8 cellular contexts compared by ENCODE assay signal in genomic region chr22:39348909-39349505, GRCh38. TPM values are rescaled to one million over a fixed set of nuclear protein-coding genes. Genes with fewer than 3 reads are reported as not detected.
DNase-seq lines count a peak whose midpoint lies in the region; ATAC-seq and TF ChIP-seq lines count a peak whose summit lies in the region.

No MANE protein-coding gene starts in this region.

- peaks cover 8% of the 10 kb centered on the region for H3K4me1 Mint-ChIP-seq in Calu3 (ENCODE audit: low read depth, unreplicated experiment)
- H3K4me1 Mint-ChIP-seq in stimulated activated memory B cell treated with anti-CD40 and anti-IgM and Interleukin-4, amounts not matched to agents 10 μg/mL and 1 μg/mL and 100 μg/mL, for 72 hours: peaks cover 34% of the 10 kb centered on the region

- TF ChIP-seq CTCF in Calu3 (IDR thresholded peaks at IDR 0.05; ENCODE audit: unreplicated experiment) (no peak), ascending aorta (IDR thresholded peaks at IDR 0.05) (no peak)

- no peaks in the 10 kb centered on the region for H3K9me3 Mint-ChIP-seq in Calu3 (ENCODE audit: low read depth, unreplicated experiment)
- no peaks in the 10 kb centered on the region for H3K9me3 Mint-ChIP-seq in stimulated activated memory B cell treated with anti-CD40 and anti-IgM and Interleukin-4, amounts not matched to agents 10 μg/mL and 1 μg/mL and 100 μg/mL, for 72 hours

- peaks cover 15% of the 10 kb centered on the region for H3K36me3 Mint-ChIP-seq in Calu3 (ENCODE audit: insufficient read depth, unreplicated experiment)
- no peaks in the 10 kb centered on the region for H3K36me3 Mint-ChIP-seq in stimulated activated memory B cell treated with anti-CD40 and anti-IgM and Interleukin-4, amounts not matched to agents 10 μg/mL and 1 μg/mL and 100 μg/mL, for 72 hours

- H3K4me3 Mint-ChIP-seq in Calu3 (ENCODE audit: low read depth, unreplicated experiment): peak overlapping the region; percentile 67
- peak overlapping the region; percentile 86 for H3K4me3 Mint-ChIP-seq in stimulated activated memory B cell treated with anti-CD40 and anti-IgM and Interleukin-4, amounts not matched to agents 10 μg/mL and 1 μg/mL and 100 μg/mL, for 72 hours

- CTCF ChIA-PET in Calu3 (lab: Charles Lee): interaction anchor here (0.7 to 1.0 kb wide), 2 partner anchors 29 to 44 kb away, joined by 3 read pairs; no protein-coding TSS in a partner anchor

- intact Hi-C loops in Calu3 (cut with micrococcal nuclease; ENCODE audit: unreplicated experiment) (no loop called here), ascending aorta (cut with DNase I) (no loop called here)

- H3K9me3 ChIP-seq in ascending aorta: no peaks in the 10 kb centered on the region
- no peaks in the 10 kb centered on the region for H3K9me3 ChIP-seq in iPS-20b (ENCODE audit: insufficient read depth, low read depth, low read length)

- H3K4me3 ChIP-seq in ascending aorta (peak overlapping the region; percentile 51 to 96), iPS-20b (ENCODE audit: low read length) (peak overlapping the region; percentile 80)

- H3K27me3 Mint-ChIP-seq in Calu3 (ENCODE audit: unreplicated experiment): no peaks in the 10 kb centered on the region
- H3K27me3 Mint-ChIP-seq in stimulated activated memory B cell treated with anti-CD40 and anti-IgM and Interleukin-4, amounts not matched to agents 10 μg/mL and 1 μg/mL and 100 μg/mL, for 72 hours: no peaks in the 10 kb centered on the region

- no peak for DNase-seq in Calu3
- DNase-seq in MV-4-11 (lab: John Stamatoyannopoulos, UW): peak; percentile 82
- no peak for DNase-seq in ascending aorta (ENCODE audit: low spot score in 2 of 2)
- no peak for DNase-seq in glomerular visceral epithelial cell (ENCODE audit: extremely low spot score)
- DNase-seq in DMS153 treated with DMSO at 0.1 percent for 48 hours (lab: John Stamatoyannopoulos, UW; ENCODE audit: unreplicated experiment): no peak

- no peaks in the 10 kb centered on the region for H3K36me3 ChIP-seq in ascending aorta
- no peaks in the 10 kb centered on the region for H3K36me3 ChIP-seq in iPS-20b (ENCODE audit: insufficient read depth, low read depth, low read length)

- no peaks in the 10 kb centered on the region for H3K27me3 ChIP-seq in ascending aorta
- H3K27me3 ChIP-seq in iPS-20b (ENCODE audit: insufficient read depth, low read length): peaks cover 24% of the 10 kb centered on the region

- no TSS peak for BruUV-seq in Calu3 (replicated peaks; lab: Mats Ljungman, UMichigan)

- peak overlapping the region; percentile 80; the same call in 1 of the 2 replicates for H3K9ac ChIP-seq in iPS-20b (ENCODE audit: low read depth, low read length)

- peak overlapping the region; percentile 36 for H3K27ac Mint-ChIP-seq in Calu3 (ENCODE audit: unreplicated experiment)
- H3K27ac Mint-ChIP-seq in stimulated activated memory B cell treated with anti-CD40 and anti-IgM and Interleukin-4, amounts not matched to agents 10 μg/mL and 1 μg/mL and 100 μg/mL, for 72 hours: peak overlapping the region; percentile 78

- peak; percentile 46 for ATAC-seq in stimulated activated memory B cell treated with anti-CD40 and anti-IgM and Interleukin-4, amounts not matched to agents 10 μg/mL and 1 μg/mL and 100 μg/mL, for 72 hours
- ATAC-seq in HG03135 (IDR thresholded peaks at IDR 0.05; ENCODE audit: unreplicated experiment): no peak

- peaks cover 0 to 2% of the 10 kb centered on the region in 2 donors for H3K4me1 ChIP-seq in ascending aorta
- H3K4me1 ChIP-seq in iPS-20b (ENCODE audit: insufficient read depth, low read length): peaks cover 24% of the 10 kb centered on the region

- H3K27ac ChIP-seq in ascending aorta (no peak overlapping the region), iPS-20b (ENCODE audit: low read length) (no peak overlapping the region)

RNA-seq across cellular contexts. Expression of gene SYNGR1, which starts 0.8 kb away (rescaled TPM):
- total RNA-seq in Calu3 (2022) (12.3 and 16.8 TPM in 2 replicates), ascending aorta (2.2 TPM)

RNA-seq across cellular contexts. Expression of gene RPL3, which starts 29.6 kb away (rescaled TPM):
- total RNA-seq in Calu3 (2022): 977 and 1,058 TPM in 2 replicates
- 1,479 TPM for total RNA-seq in ascending aorta

RNA-seq across cellular contexts. Expression of gene TAB1, which starts 50.6 kb away (rescaled TPM):
- 31.8 and 34.6 TPM in 2 replicates for total RNA-seq in Calu3 (2022)
- 42.9 TPM for total RNA-seq in ascending aorta
